In genomic region chr6:30100585-30101422, GRCh38 we compare ENCODE assay signal across 1 cellular context.
TF ChIP-seq lines count a peak whose summit lies in the region.

No MANE protein-coding gene starts in this region.

TF ChIP-seq in WTC11, 78 proteins besides CTCF, POLR2A, EP300 and RAD21 (continued from another document):
- TF ChIP-seq ZMAT4 (CRISPR knock-in tag; IDR thresholded peaks at IDR 0.05) (no peak), SMAD4 (CRISPR knock-in tag; IDR thresholded peaks at IDR 0.05) (0 out of 2 replicates have a peak, but pooled peaks have one; percentile 40), ZBTB43 (CRISPR knock-in tag; IDR thresholded peaks at IDR 0.05) (no peak), TEAD4 (CRISPR knock-in tag; IDR thresholded peaks at IDR 0.05) (no peak), E2F5 (CRISPR knock-in tag; IDR thresholded peaks at IDR 0.05) (0 out of 2 replicates have a peak, but pooled peaks have one; percentile 37), ATF3 (CRISPR knock-in tag; conservative IDR thresholded peaks at IDR 0.05) (no peak), MAX (CRISPR knock-in tag; IDR thresholded peaks at IDR 0.05) (peak; percentile 66; the same call in 1 of the 2 replicates), USF1 (CRISPR knock-in tag; IDR thresholded peaks at IDR 0.05) (no peak), NR3C1 (CRISPR knock-in tag; conservative IDR thresholded peaks at IDR 0.05; ENCODE audit: low read depth) (no peak), GTF2I (CRISPR knock-in tag; conservative IDR thresholded peaks at IDR 0.05) (no peak), TP53 (CRISPR knock-in tag; IDR thresholded peaks at IDR 0.05) (no peak), SP1 (CRISPR knock-in tag; conservative IDR thresholded peaks at IDR 0.05) (no peak; the same call in 1 of the 2 replicates), PRRX2 (CRISPR knock-in tag; IDR thresholded peaks at IDR 0.05) (no peak), ZNF263 (CRISPR knock-in tag; IDR thresholded peaks at IDR 0.05; ENCODE audit: low read depth) (no peak), ATF1 (CRISPR knock-in tag; IDR thresholded peaks at IDR 0.05) (no peak), SOX15 (CRISPR knock-in tag; IDR thresholded peaks at IDR 0.05) (no peak), ZNF138 (CRISPR knock-in tag; conservative IDR thresholded peaks at IDR 0.05) (no peak), GABPB1 (CRISPR knock-in tag; IDR thresholded peaks at IDR 0.05) (peak; percentile 63; the same call in 1 of the 2 replicates), FOXP1 (CRISPR knock-in tag; IDR thresholded peaks at IDR 0.05; ENCODE audit: borderline replicate concordance) (0 out of 2 replicates have a peak, but pooled peaks have one; percentile 14), FOXK1 (CRISPR knock-in tag; IDR thresholded peaks at IDR 0.05) (no peak)
- TF ChIP-seq, protein P1, sequence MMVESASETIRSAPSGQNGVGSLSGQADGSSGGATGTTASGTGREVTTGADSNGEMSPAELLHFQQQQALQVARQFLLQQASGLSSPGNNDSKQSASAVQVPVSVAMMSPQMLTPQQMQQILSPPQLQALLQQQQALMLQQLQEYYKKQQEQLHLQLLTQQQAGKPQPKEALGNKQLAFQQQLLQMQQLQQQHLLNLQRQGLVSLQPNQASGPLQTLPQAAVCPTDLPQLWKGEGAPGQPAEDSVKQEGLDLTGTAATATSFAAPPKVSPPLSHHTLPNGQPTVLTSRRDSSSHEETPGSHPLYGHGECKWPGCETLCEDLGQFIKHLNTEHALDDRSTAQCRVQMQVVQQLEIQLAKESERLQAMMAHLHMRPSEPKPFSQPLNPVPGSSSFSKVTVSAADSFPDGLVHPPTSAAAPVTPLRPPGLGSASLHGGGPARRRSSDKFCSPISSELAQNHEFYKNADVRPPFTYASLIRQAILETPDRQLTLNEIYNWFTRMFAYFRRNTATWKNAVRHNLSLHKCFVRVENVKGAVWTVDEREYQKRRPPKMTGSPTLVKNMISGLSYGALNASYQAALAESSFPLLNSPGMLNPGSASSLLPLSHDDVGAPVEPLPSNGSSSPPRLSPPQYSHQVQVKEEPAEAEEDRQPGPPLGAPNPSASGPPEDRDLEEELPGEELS (CRISPR knock-in tag; IDR thresholded peaks at IDR 0.05) = 0 out of 2 replicates have a peak, but pooled peaks have one; percentile 14
- TF ChIP-seq, protein P2, sequence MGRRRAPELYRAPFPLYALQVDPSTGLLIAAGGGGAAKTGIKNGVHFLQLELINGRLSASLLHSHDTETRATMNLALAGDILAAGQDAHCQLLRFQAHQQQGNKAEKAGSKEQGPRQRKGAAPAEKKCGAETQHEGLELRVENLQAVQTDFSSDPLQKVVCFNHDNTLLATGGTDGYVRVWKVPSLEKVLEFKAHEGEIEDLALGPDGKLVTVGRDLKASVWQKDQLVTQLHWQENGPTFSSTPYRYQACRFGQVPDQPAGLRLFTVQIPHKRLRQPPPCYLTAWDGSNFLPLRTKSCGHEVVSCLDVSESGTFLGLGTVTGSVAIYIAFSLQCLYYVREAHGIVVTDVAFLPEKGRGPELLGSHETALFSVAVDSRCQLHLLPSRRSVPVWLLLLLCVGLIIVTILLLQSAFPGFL (CRISPR knock-in tag; IDR thresholded peaks at IDR 0.05; ENCODE audit: borderline replicate concordance) = no peak
- TF ChIP-seq, protein P3, sequence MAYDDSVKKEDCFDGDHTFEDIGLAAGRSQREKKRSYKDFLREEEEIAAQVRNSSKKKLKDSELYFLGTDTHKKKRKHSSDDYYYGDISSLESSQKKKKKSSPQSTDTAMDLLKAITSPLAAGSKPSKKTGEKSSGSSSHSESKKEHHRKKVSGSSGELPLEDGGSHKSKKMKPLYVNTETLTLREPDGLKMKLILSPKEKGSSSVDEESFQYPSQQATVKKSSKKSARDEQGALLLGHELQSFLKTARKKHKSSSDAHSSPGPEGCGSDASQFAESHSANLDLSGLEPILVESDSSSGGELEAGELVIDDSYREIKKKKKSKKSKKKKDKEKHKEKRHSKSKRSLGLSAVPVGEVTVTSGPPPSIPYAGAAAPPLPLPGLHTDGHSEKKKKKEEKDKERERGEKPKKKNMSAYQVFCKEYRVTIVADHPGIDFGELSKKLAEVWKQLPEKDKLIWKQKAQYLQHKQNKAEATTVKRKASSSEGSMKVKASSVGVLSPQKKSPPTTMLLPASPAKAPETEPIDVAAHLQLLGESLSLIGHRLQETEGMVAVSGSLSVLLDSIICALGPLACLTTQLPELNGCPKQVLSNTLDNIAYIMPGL (CRISPR knock-in tag; IDR thresholded peaks at IDR 0.05) = no peak; the same call in 1 of the 2 replicates
- TF ChIP-seq, protein P4, sequence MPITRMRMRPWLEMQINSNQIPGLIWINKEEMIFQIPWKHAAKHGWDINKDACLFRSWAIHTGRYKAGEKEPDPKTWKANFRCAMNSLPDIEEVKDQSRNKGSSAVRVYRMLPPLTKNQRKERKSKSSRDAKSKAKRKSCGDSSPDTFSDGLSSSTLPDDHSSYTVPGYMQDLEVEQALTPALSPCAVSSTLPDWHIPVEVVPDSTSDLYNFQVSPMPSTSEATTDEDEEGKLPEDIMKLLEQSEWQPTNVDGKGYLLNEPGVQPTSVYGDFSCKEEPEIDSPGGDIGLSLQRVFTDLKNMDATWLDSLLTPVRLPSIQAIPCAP (CRISPR knock-in tag; IDR thresholded peaks at IDR 0.05) = no peak
- TF ChIP-seq, protein P5, sequence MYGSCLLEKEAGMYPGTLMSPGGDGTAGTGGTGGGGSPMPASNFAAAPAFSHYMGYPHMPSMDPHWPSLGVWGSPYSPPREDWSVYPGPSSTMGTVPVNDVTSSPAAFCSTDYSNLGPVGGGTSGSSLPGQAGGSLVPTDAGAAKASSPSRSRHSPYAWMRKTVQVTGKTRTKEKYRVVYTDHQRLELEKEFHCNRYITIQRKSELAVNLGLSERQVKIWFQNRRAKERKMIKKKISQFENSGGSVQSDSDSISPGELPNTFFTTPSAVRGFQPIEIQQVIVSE (CRISPR knock-in tag; IDR thresholded peaks at IDR 0.05; ENCODE audit: borderline replicate concordance) = no peak
- TF ChIP-seq, protein P6, sequence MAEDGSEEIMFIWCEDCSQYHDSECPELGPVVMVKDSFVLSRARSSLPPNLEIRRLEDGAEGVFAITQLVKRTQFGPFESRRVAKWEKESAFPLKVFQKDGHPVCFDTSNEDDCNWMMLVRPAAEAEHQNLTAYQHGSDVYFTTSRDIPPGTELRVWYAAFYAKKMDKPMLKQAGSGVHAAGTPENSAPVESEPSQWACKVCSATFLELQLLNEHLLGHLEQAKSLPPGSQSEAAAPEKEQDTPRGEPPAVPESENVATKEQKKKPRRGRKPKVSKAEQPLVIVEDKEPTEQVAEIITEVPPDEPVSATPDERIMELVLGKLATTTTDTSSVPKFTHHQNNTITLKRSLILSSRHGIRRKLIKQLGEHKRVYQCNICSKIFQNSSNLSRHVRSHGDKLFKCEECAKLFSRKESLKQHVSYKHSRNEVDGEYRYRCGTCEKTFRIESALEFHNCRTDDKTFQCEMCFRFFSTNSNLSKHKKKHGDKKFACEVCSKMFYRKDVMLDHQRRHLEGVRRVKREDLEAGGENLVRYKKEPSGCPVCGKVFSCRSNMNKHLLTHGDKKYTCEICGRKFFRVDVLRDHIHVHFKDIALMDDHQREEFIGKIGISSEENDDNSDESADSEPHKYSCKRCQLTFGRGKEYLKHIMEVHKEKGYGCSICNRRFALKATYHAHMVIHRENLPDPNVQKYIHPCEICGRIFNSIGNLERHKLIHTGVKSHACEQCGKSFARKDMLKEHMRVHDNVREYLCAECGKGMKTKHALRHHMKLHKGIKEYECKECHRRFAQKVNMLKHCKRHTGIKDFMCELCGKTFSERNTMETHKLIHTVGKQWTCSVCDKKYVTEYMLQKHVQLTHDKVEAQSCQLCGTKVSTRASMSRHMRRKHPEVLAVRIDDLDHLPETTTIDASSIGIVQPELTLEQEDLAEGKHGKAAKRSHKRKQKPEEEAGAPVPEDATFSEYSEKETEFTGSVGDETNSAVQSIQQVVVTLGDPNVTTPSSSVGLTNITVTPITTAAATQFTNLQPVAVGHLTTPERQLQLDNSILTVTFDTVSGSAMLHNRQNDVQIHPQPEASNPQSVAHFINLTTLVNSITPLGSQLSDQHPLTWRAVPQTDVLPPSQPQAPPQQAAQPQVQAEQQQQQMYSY (CRISPR knock-in tag; IDR thresholded peaks at IDR 0.05) = peak; percentile 82
- TF ChIP-seq, protein P7, sequence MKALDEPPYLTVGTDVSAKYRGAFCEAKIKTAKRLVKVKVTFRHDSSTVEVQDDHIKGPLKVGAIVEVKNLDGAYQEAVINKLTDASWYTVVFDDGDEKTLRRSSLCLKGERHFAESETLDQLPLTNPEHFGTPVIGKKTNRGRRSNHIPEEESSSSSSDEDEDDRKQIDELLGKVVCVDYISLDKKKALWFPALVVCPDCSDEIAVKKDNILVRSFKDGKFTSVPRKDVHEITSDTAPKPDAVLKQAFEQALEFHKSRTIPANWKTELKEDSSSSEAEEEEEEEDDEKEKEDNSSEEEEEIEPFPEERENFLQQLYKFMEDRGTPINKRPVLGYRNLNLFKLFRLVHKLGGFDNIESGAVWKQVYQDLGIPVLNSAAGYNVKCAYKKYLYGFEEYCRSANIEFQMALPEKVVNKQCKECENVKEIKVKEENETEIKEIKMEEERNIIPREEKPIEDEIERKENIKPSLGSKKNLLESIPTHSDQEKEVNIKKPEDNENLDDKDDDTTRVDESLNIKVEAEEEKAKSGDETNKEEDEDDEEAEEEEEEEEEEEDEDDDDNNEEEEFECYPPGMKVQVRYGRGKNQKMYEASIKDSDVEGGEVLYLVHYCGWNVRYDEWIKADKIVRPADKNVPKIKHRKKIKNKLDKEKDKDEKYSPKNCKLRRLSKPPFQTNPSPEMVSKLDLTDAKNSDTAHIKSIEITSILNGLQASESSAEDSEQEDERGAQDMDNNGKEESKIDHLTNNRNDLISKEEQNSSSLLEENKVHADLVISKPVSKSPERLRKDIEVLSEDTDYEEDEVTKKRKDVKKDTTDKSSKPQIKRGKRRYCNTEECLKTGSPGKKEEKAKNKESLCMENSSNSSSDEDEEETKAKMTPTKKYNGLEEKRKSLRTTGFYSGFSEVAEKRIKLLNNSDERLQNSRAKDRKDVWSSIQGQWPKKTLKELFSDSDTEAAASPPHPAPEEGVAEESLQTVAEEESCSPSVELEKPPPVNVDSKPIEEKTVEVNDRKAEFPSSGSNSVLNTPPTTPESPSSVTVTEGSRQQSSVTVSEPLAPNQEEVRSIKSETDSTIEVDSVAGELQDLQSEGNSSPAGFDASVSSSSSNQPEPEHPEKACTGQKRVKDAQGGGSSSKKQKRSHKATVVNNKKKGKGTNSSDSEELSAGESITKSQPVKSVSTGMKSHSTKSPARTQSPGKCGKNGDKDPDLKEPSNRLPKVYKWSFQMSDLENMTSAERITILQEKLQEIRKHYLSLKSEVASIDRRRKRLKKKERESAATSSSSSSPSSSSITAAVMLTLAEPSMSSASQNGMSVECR (CRISPR knock-in tag; IDR thresholded peaks at IDR 0.05; ENCODE audit: borderline replicate concordance) = no peak
- TF ChIP-seq, protein P8, sequence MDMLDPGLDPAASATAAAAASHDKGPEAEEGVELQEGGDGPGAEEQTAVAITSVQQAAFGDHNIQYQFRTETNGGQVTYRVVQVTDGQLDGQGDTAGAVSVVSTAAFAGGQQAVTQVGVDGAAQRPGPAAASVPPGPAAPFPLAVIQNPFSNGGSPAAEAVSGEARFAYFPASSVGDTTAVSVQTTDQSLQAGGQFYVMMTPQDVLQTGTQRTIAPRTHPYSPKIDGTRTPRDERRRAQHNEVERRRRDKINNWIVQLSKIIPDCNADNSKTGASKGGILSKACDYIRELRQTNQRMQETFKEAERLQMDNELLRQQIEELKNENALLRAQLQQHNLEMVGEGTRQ (CRISPR knock-in tag; IDR thresholded peaks at IDR 0.05) = no peak
